Comparison of ENCODE assay signal across 20 cellular contexts in genomic region chr2:200185575-200186103, GRCh38.
DNase-seq lines count a peak whose midpoint lies in the region; ATAC-seq and TF ChIP-seq lines count a peak whose summit lies in the region.
"Had no signal": no experiment of that assay in that cellular context is flagged by ENCODE, and none has a peak within 500 bp of the region (broad histone marks: within the 10 kb centered on the region; RNA-seq: fewer than 3 reads in every experiment).

No MANE protein-coding gene starts in this region.

- H3K27ac Mint-ChIP-seq in nephron: peak overlapping the region; percentile 26 to 61 (median 56)
- H3K27ac Mint-ChIP-seq: CD8-positive, alpha-beta T cell had no signal

- DNase-seq in NCI-H2171 (lab: John Stamatoyannopoulos, UW): peak; percentile 11
- peak; percentile 57 for DNase-seq in cerebellum (ENCODE audit: low spot score)
- DNase-seq in coronary artery (ENCODE audit: low spot score): no peak
- no peak for DNase-seq in activated gamma-delta T cell (lab: John Stamatoyannopoulos, UW)
- DNase-seq: ACHN; BE2C; CD8-positive, alpha-beta T cell; DND-41; GF-D8; MM.1S; NCI-H2029 treated with DMSO at 0.1 percent for 48 hours; NCI-H446 treated with DMSO at 0.1 percent for 48 hours; NCI-H82 had no signal

- no peak overlapping the region for H3K4me3 ChIP-seq in coronary artery
- H3K4me3 ChIP-seq: SK-N-MC had no signal

- H3K4me1 Mint-ChIP-seq in nephron: peaks cover 23% of the 10 kb centered on the region

- ATAC-seq in HG02884 (IDR thresholded peaks at IDR 0.05; ENCODE audit: unreplicated experiment) (no peak), HG02610 (IDR thresholded peaks at IDR 0.05; ENCODE audit: unreplicated experiment) (no peak)
- ATAC-seq: CD8-positive, alpha-beta T cell; Panc1; Right ventricle myocardium inferior had no signal

- no peaks in the 10 kb centered on the region for H3K36me3 Mint-ChIP-seq in nephron (ENCODE audit: low read depth)
- H3K36me3 Mint-ChIP-seq: CD8-positive, alpha-beta T cell had no signal

- H3K4me3 Mint-ChIP-seq in nephron: peak overlapping the region in 1 of 3 experiments; percentile 0
- H3K4me3 Mint-ChIP-seq: CD8-positive, alpha-beta T cell had no signal

- H3K27ac ChIP-seq in coronary artery: no peak overlapping the region
- H3K27ac ChIP-seq: KMS-11, SK-N-MC had no signal

- H3K27me3 Mint-ChIP-seq in nephron (ENCODE audit: low read depth): peaks cover 5% of the 10 kb centered on the region

- no peaks in the 10 kb centered on the region for H3K9me3 Mint-ChIP-seq in nephron
- H3K9me3 Mint-ChIP-seq: CD8-positive, alpha-beta T cell had no signal

- TF ChIP-seq CTCF in nephron (IDR thresholded peaks at IDR 0.05; ENCODE audit: unreplicated experiment in 3 of 3) (no peak), coronary artery (IDR thresholded peaks at IDR 0.05) (no peak)

Comparison
In these comparisons a context has a peak if more than half of its experiments do, and no peak if none do; other contexts are left out.
1. DNase-seq: peak in NCI-H2171 (single experiment) and cerebellum (single experiment); none in coronary artery (single experiment) and activated gamma-delta T cell (single experiment).